1 cellular context compared by ENCODE assay signal in genomic region chr17:81295678-81296381, GRCh38.
TF ChIP-seq lines count a peak whose summit lies in the region.

No MANE protein-coding gene starts in this region.

TF ChIP-seq in K562, 482 proteins besides CTCF, POLR2A, EP300 and RAD21 (continued from another document):
- TF ChIP-seq CREB5 (CRISPR knock-in tag; IDR thresholded peaks at IDR 0.05), result no peak
- no peak for TF ChIP-seq POLR2B (IDR thresholded peaks at IDR 0.05; ENCODE audit: low read depth, partially characterized antibody)
- no peak for TF ChIP-seq ZNF57 (CRISPR knock-in tag; IDR thresholded peaks at IDR 0.05)
- TF ChIP-seq PPARD (CRISPR knock-in tag; IDR thresholded peaks at IDR 0.05), result no peak
- TF ChIP-seq TARDBP (IDR thresholded peaks at IDR 0.05), result 0 out of 2 replicates have a peak, but pooled peaks have one; percentile 23
- TF ChIP-seq TEAD2 (tag; IDR thresholded peaks at IDR 0.05), result no peak
- TF ChIP-seq SAP30 (IDR thresholded peaks at IDR 0.05; ENCODE audit: borderline replicate concordance, insufficient read depth, low read depth, low read length, poor library complexity, severe bottlenecking), result no peak
- TF ChIP-seq ZBTB12 (CRISPR knock-in tag; IDR thresholded peaks at IDR 0.05), result no peak
- TF ChIP-seq E2F6 (IDR thresholded peaks at IDR 0.05; ENCODE audit: borderline replicate concordance in 1 of 2, extremely low read depth in 1 of 2, insufficient read depth in 1 of 2, insufficient read length in 1 of 2, low read depth in 1 of 2, low read length in 1 of 2, poor library complexity in 1 of 2, severe bottlenecking in 1 of 2), result no peak
- no peak for TF ChIP-seq ELF4 (CRISPR knock-in tag; IDR thresholded peaks at IDR 0.05)
- TF ChIP-seq ZNF696 (CRISPR knock-in tag; conservative IDR thresholded peaks at IDR 0.05), result no peak
- no peak for TF ChIP-seq RB1 (IDR thresholded peaks at IDR 0.05; ENCODE audit: low read depth)
- no peak for TF ChIP-seq COPS2 (conservative IDR thresholded peaks at IDR 0.05)
- TF ChIP-seq ZNF436 (CRISPR knock-in tag; IDR thresholded peaks at IDR 0.05), result peak; percentile 96
- no peak for TF ChIP-seq ATF2 (CRISPR knock-in tag; IDR thresholded peaks at IDR 0.05)
- TF ChIP-seq HEY1 (CRISPR knock-in tag; IDR thresholded peaks at IDR 0.05; ENCODE audit: borderline replicate concordance), result no peak
- no peak for TF ChIP-seq SMARCB1 (IDR thresholded peaks at IDR 0.05; ENCODE audit: insufficient read length, low read depth)
- no peak for TF ChIP-seq ZNF140 (CRISPR knock-in tag; IDR thresholded peaks at IDR 0.05)
- no peak for TF ChIP-seq ATF3 (IDR thresholded peaks at IDR 0.05)
- TF ChIP-seq ATF3 (CRISPR knock-in tag; conservative IDR thresholded peaks at IDR 0.05), result no peak
- TF ChIP-seq ZNF511 (CRISPR knock-in tag; IDR thresholded peaks at IDR 0.05), result no peak
- TF ChIP-seq ZNF764 (CRISPR knock-in tag; IDR thresholded peaks at IDR 0.05; ENCODE audit: low read depth), result no peak
- no peak for TF ChIP-seq KDM5B (IDR thresholded peaks at IDR 0.05; ENCODE audit: insufficient replicate concordance, low read depth, low read length)
- no peak for TF ChIP-seq LEF1 (IDR thresholded peaks at IDR 0.05)
- no peak for TF ChIP-seq PRDM10 (IDR thresholded peaks at IDR 0.05; ENCODE audit: partially characterized antibody)
- TF ChIP-seq JUND (IDR thresholded peaks at IDR 0.05; ENCODE audit: borderline replicate concordance, low read depth, low read length), result no peak
- TF ChIP-seq JUND (tag; IDR thresholded peaks at IDR 0.05; ENCODE audit: borderline replicate concordance, low read depth, low read length), result no peak
- no peak for TF ChIP-seq ZNF699 (CRISPR knock-in tag; IDR thresholded peaks at IDR 0.05; ENCODE audit: insufficient replicate concordance)
- TF ChIP-seq JUNB (CRISPR knock-in tag; conservative IDR thresholded peaks at IDR 0.05), result no peak
- TF ChIP-seq HES1 (IDR thresholded peaks at IDR 0.05; ENCODE audit: low read depth), result no peak
- no peak for TF ChIP-seq ZNF707 (CRISPR knock-in tag; conservative IDR thresholded peaks at IDR 0.05)
- no peak for TF ChIP-seq MED1 (CRISPR knock-in tag; IDR thresholded peaks at IDR 0.05; ENCODE audit: borderline replicate concordance)
- no peak for TF ChIP-seq SREBF2 (CRISPR knock-in tag; IDR thresholded peaks at IDR 0.05)
- no peak for TF ChIP-seq ZNF695 (CRISPR knock-in tag; IDR thresholded peaks at IDR 0.05)
- no peak for TF ChIP-seq SAFB (IDR thresholded peaks at IDR 0.05; ENCODE audit: borderline replicate concordance, low read depth, low read length)
- TF ChIP-seq MCM7 (IDR thresholded peaks at IDR 0.05), result no peak
- TF ChIP-seq PHTF2 (CRISPR knock-in tag; IDR thresholded peaks at IDR 0.05), result no peak
- no peak for TF ChIP-seq ZEB2 (IDR thresholded peaks at IDR 0.05)
- no peak for TF ChIP-seq GATA2 (CRISPR knock-in tag; IDR thresholded peaks at IDR 0.05)
- TF ChIP-seq ADNP (tag; IDR thresholded peaks at IDR 0.05), result peak; percentile 92
- no peak for TF ChIP-seq ZBTB5 (IDR thresholded peaks at IDR 0.05)
- TF ChIP-seq NCOA6 (IDR thresholded peaks at IDR 0.05), result no peak
- TF ChIP-seq PML (IDR thresholded peaks at IDR 0.05; ENCODE audit: low read length), result no peak
- TF ChIP-seq RCOR1 (IDR thresholded peaks at IDR 0.05; ENCODE audit: borderline replicate concordance in 1 of 2, low read depth in 2 of 2, low read length in 2 of 2), result peak; percentile 60 to 88; a peak in 3 of 4 replicates
- TF ChIP-seq SAFB2 (IDR thresholded peaks at IDR 0.05; ENCODE audit: borderline replicate concordance, low read depth, low read length, severe bottlenecking), result no peak
- TF ChIP-seq FOXK1 (CRISPR knock-in tag; IDR thresholded peaks at IDR 0.05; ENCODE audit: borderline replicate concordance), result peak; percentile 52; the same call in 1 of the 2 replicates
- no peak for TF ChIP-seq CCNT2 (IDR thresholded peaks at IDR 0.05; ENCODE audit: borderline replicate concordance, extremely low read depth, insufficient read length, low read depth, low read length)
